ENCODE assay signal across 24 cellular contexts in genomic region chr20:43536817-43537440, GRCh38. TPM values are rescaled to one million over a fixed set of nuclear protein-coding genes. Genes with fewer than 3 reads are reported as not detected.
DNase-seq lines count a peak whose midpoint lies in the region; ATAC-seq and TF ChIP-seq lines count a peak whose summit lies in the region.
"Had no signal": no experiment of that assay in that cellular context is flagged by ENCODE, and none has a peak within 500 bp of the region (broad histone marks: within the 10 kb centered on the region; RNA-seq: fewer than 3 reads in every experiment).

No MANE protein-coding gene starts in this region.

- H3K9me3 Mint-ChIP-seq in stimulated activated effector memory CD8-positive, alpha-beta T cell treated with anti-CD3 and anti-CD28 coated beads, Interleukin-12 subunit alpha, Interleukin-12 subunit beta, amount 100 ng/mL, for 72 hours, result no peaks in the 10 kb centered on the region
- H3K9me3 Mint-ChIP-seq: activated naive CD4-positive, alpha-beta T cell treated with anti-CD3 and anti-CD28 coated beads, Interleukin-2, amount 50 U/mL, for 72 hours; activated T-helper 2 cell treated with anti-CD3 and anti-CD28 coated beads, Interferon-gamma antibody, Interleukin-2, Interleukin-4, amounts not matched to agents 10 μg/mL and 5 μg/mL and 100 μg/mL, durations not matched to agents 14 hours and 24 hours and 36 hours; natural killer cell treated with Interleukin-12 subunit alpha and Interleukin-12 subunit beta and Interleukin-15 and Interleukin-18, amount 100 ng/mL, for 72 hours; stimulated activated naive CD8-positive, alpha-beta T cell treated with anti-CD3 and anti-CD28 coated beads, Interleukin-15, amount 100 ng/mL, for 72 hours had no signal

- TF ChIP-seq POLR2A in adrenal gland (IDR thresholded peaks at IDR 0.05), result no peak

- CTCF ChIA-PET in HEK293 (lab: Yijun Ruan, JAX), result interaction anchor here (0.6 to 3.4 kb wide), 10 partner anchors 9 to 303 kb away, joined by 3 to 13 read pairs (median 6); no protein-coding TSS in a partner anchor

- H3K27ac Mint-ChIP-seq in stimulated activated effector memory CD8-positive, alpha-beta T cell treated with anti-CD3 and anti-CD28 coated beads, Interleukin-12 subunit alpha, Interleukin-12 subunit beta, amount 100 ng/mL, for 72 hours, result peak overlapping the region; percentile 37
- H3K27ac Mint-ChIP-seq: activated naive CD4-positive, alpha-beta T cell treated with anti-CD3 and anti-CD28 coated beads, Interleukin-2, amount 50 U/mL, for 72 hours; activated T-helper 2 cell treated with anti-CD3 and anti-CD28 coated beads, Interferon-gamma antibody, Interleukin-2, Interleukin-4, amounts not matched to agents 10 μg/mL and 5 μg/mL and 100 μg/mL, durations not matched to agents 14 hours and 24 hours and 36 hours; natural killer cell treated with Interleukin-12 subunit alpha and Interleukin-12 subunit beta and Interleukin-15 and Interleukin-18, amount 100 ng/mL, for 72 hours; stimulated activated naive CD8-positive, alpha-beta T cell treated with anti-CD3 and anti-CD28 coated beads, Interleukin-15, amount 100 ng/mL, for 72 hours had no signal

- H3K27me3 ChIP-seq in adrenal gland, result no peaks in the 10 kb centered on the region
- no peaks in the 10 kb centered on the region for H3K27me3 ChIP-seq in foreskin keratinocyte
- H3K27me3 ChIP-seq: ascending aorta, hepatocyte, tibial nerve had no signal

- H3K4me1 ChIP-seq in HEK293 (ENCODE audit: control insufficient read depth, insufficient read depth, low read length) (no peaks in the 10 kb centered on the region), adrenal gland (replicated peaks in 1 of 2) (peaks cover 0 to 4% of the 10 kb centered on the region in 2 donors), foreskin keratinocyte (no peaks in the 10 kb centered on the region)
- H3K4me1 ChIP-seq: ascending aorta, parathyroid adenoma, tibial nerve had no signal

- intact Hi-C loops in adrenal gland (cut with DNase I), result loop anchor here (5.0 to 10.0 kb wide), 3 partner anchors 155 to 550 kb away; no protein-coding TSS in a partner anchor
- intact Hi-C loops in posterior vena cava (cut with DNase I), result loop anchor here (10.0 kb wide), 2 partner anchors 538 to 548 kb away; no protein-coding TSS in a partner anchor

- POLR2A ChIA-PET in HEK293 (lab: Yijun Ruan, JAX), result interaction anchor here (0.6 kb wide), 1 partner anchor 54 kb away, joined by 3 read pairs; the partner anchor contains the start of gene IFT52

- H3K9me3 ChIP-seq in HEK293 (ENCODE audit: control insufficient read depth, insufficient read depth, low read depth, low read length), result no peaks in the 10 kb centered on the region
- no peaks in the 10 kb centered on the region for H3K9me3 ChIP-seq in adrenal gland (replicated peaks in 1 of 3)
- H3K9me3 ChIP-seq: ascending aorta, tibial nerve had no signal

- H3K36me3 ChIP-seq in HEK293 (ENCODE audit: control insufficient read depth in 2 of 2, insufficient read depth in 1 of 2, low read length in 2 of 2) (peaks cover 0 to 90% of the 10 kb centered on the region in 2 experiments; a peak in 1 of 3 replicates), adrenal gland (replicated peaks in 1 of 2) (no peaks in the 10 kb centered on the region)

- DNase-seq in adrenal gland, result peak in 6 of 7 donors; percentile 23 to 72 (median 48)
- peak; percentile 50 to 68 for DNase-seq in foreskin keratinocyte
- no peak for DNase-seq in stimulated activated effector memory CD8-positive, alpha-beta T cell treated with anti-CD3 and anti-CD28 coated beads, Interleukin-12 subunit alpha, Interleukin-12 subunit beta, amount 100 ng/mL, for 72 hours (ENCODE audit: low spot score in 2 of 2)
- no peak for DNase-seq in posterior vena cava (ENCODE audit: low spot score)
- DNase-seq: foreskin melanocyte; left ventricle myocardium superior; NCI-H1105; NCI-H1930; NCI-H345; NCI-H774; stimulated activated naive CD8-positive, alpha-beta T cell treated with anti-CD3 and anti-CD28 coated beads, Interleukin-15, amount 100 ng/mL, for 72 hours; WERI-Rb-1 had no signal

- WGBS in adrenal gland, 4 donors, result 50 to 62% (median 57%) methylated on average over 1 to 2 of the region's 2 CpGs

- no peak for ATAC-seq in foreskin keratinocyte
- ATAC-seq in stimulated activated effector memory CD8-positive, alpha-beta T cell treated with anti-CD3 and anti-CD28 coated beads, Interleukin-12 subunit alpha, Interleukin-12 subunit beta, amount 100 ng/mL, for 72 hours, result no peak
- ATAC-seq in GM19463 (IDR thresholded peaks at IDR 0.05; ENCODE audit: unreplicated experiment), result no peak
- ATAC-seq in GM18502 (IDR thresholded peaks at IDR 0.05; ENCODE audit: poor library complexity, unreplicated experiment), result no peak
- ATAC-seq: activated naive CD4-positive, alpha-beta T cell treated with anti-CD3 and anti-CD28 coated beads, Interleukin-2, amount 50 U/mL, for 72 hours; left ventricle myocardium superior; natural killer cell treated with Interleukin-12 subunit alpha and Interleukin-12 subunit beta and Interleukin-15 and Interleukin-18, amount 100 ng/mL, for 72 hours; sciatic nerve; stimulated activated naive CD8-positive, alpha-beta T cell treated with anti-CD3 and anti-CD28 coated beads, Interleukin-15, amount 100 ng/mL, for 72 hours had no signal

- H3K4me3 ChIP-seq in HEK293 (ENCODE audit: low read depth, low read length), result no peak overlapping the region
- H3K4me3 ChIP-seq in adrenal gland, result no peak overlapping the region
- H3K4me3 ChIP-seq: ascending aorta, hepatocyte, tibial nerve had no signal

- peaks cover 6% of the 10 kb centered on the region for H3K36me3 Mint-ChIP-seq in stimulated activated effector memory CD8-positive, alpha-beta T cell treated with anti-CD3 and anti-CD28 coated beads, Interleukin-12 subunit alpha, Interleukin-12 subunit beta, amount 100 ng/mL, for 72 hours
- H3K36me3 Mint-ChIP-seq: activated naive CD4-positive, alpha-beta T cell treated with anti-CD3 and anti-CD28 coated beads, Interleukin-2, amount 50 U/mL, for 72 hours; natural killer cell treated with Interleukin-12 subunit alpha and Interleukin-12 subunit beta and Interleukin-15 and Interleukin-18, amount 100 ng/mL, for 72 hours had no signal

- no peak overlapping the region for H3K4me3 Mint-ChIP-seq in stimulated activated effector memory CD8-positive, alpha-beta T cell treated with anti-CD3 and anti-CD28 coated beads, Interleukin-12 subunit alpha, Interleukin-12 subunit beta, amount 100 ng/mL, for 72 hours
- H3K4me3 Mint-ChIP-seq: natural killer cell treated with Interleukin-12 subunit alpha and Interleukin-12 subunit beta and Interleukin-15 and Interleukin-18, amount 100 ng/mL, for 72 hours; stimulated activated naive CD8-positive, alpha-beta T cell treated with anti-CD3 and anti-CD28 coated beads, Interleukin-15, amount 100 ng/mL, for 72 hours had no signal

- no peak overlapping the region for H3K27ac ChIP-seq in HEK293 (ENCODE audit: extremely low read depth, low read depth, low read length)
- peak overlapping the region in 2 of 5 donors; percentile 4 to 10 for H3K27ac ChIP-seq in adrenal gland
- no peak overlapping the region for H3K27ac ChIP-seq in foreskin keratinocyte
- H3K27ac ChIP-seq: ascending aorta, epithelial cell of prostate, hepatocyte, parathyroid adenoma, tibial nerve, WERI-Rb-1 had no signal

- H3K4me1 Mint-ChIP-seq in stimulated activated effector memory CD8-positive, alpha-beta T cell treated with anti-CD3 and anti-CD28 coated beads, Interleukin-12 subunit alpha, Interleukin-12 subunit beta, amount 100 ng/mL, for 72 hours, result peaks cover 7% of the 10 kb centered on the region
- H3K4me1 Mint-ChIP-seq: stimulated activated naive CD8-positive, alpha-beta T cell treated with anti-CD3 and anti-CD28 coated beads, Interleukin-15, amount 100 ng/mL, for 72 hours had no signal

- TF ChIP-seq CTCF in HEK293 (tag by site-specific recombination; IDR thresholded peaks at IDR 0.05) (no peak), adrenal gland (IDR thresholded peaks at IDR 0.05) (no peak), foreskin keratinocyte (conservative IDR thresholded peaks at IDR 0.05) (no peak)

TF ChIP-seq in HEK293, 187 proteins besides CTCF, POLR2A, EP300 and RAD21:
- TF ChIP-seq ZNF311 (tag by site-specific recombination; IDR thresholded peaks at IDR 0.05; ENCODE audit: borderline replicate concordance) (no peak), ZNF16 (tag by site-specific recombination; IDR thresholded peaks at IDR 0.05; ENCODE audit: low read depth) (no peak), ZBTB21 (tag by site-specific recombination; IDR thresholded peaks at IDR 0.05) (no peak), ZNF664 (tag by site-specific recombination; IDR thresholded peaks at IDR 0.05) (peak; percentile 84)

RNA-seq across cellular contexts. Expression of gene SGK2, which starts 21.9 kb away (rescaled TPM):
- total RNA-seq in adrenal gland, result 1 to 10 TPM in 3 of 8 donors, under 1 TPM in 3, not detected in 2; 0.41 to 1.8 (median 1.1) TPM
- polyA plus RNA-seq in adrenal gland, result 1 to 10 TPM in 2 of 3 donors, under 1 TPM in 1; 0.38 to 4.9 (median 3.1) TPM
- 0.04 and 0.20 TPM in 2 replicates for total RNA-seq in foreskin keratinocyte
- polyA plus RNA-seq in foreskin keratinocyte, result 0.03 TPM in 1 of 2 replicates, not detected in the other
- total RNA-seq in posterior vena cava, result 1 to 10 TPM in 1 of 2 donors, under 1 TPM in 1; 0.76 to 1.3 TPM

RNA-seq across cellular contexts. Expression of gene L3MBTL1, which starts 29.4 kb away (rescaled TPM):
- total RNA-seq in adrenal gland (10 to 100 TPM in 6 of 8 donors, 1 to 10 TPM in 2; 5.2 to 21.9 (median 16.9) TPM), foreskin keratinocyte (4.2 and 4.8 TPM in 2 replicates), posterior vena cava (1 to 10 TPM; 6.7 to 7.1 TPM)
- polyA plus RNA-seq in adrenal gland (10 to 100 TPM in 2 of 3 donors, 1 to 10 TPM in 1; 3.3 to 24.4 (median 10.9) TPM), foreskin keratinocyte (1.5 and 2.4 TPM in 2 replicates)

RNA-seq across cellular contexts. Expression of gene IFT52, which starts 53.8 kb away (rescaled TPM):
- total RNA-seq in adrenal gland, result 10 to 100 TPM; 12.5 to 41.4 (median 22.8) TPM
- 10 to 100 TPM; 17.7 to 29.8 (median 17.8) TPM for polyA plus RNA-seq in adrenal gland
- 22.9 and 24.4 TPM in 2 replicates for total RNA-seq in foreskin keratinocyte
- 17.2 and 20.5 TPM in 2 replicates for polyA plus RNA-seq in foreskin keratinocyte
- 10 to 100 TPM; 26.7 to 30.1 TPM for total RNA-seq in posterior vena cava

Comparison
In these comparisons a context has a peak if more than half of its experiments do, and no peak if none do; other contexts are left out.
1. DNase-seq: peak in adrenal gland (6 of 7) and foreskin keratinocyte (2 of 2); none in stimulated activated effector memory CD8-positive, alpha-beta T cell treated with anti-CD3 and anti-CD28 coated beads, Interleukin-12 subunit alpha, Interleukin-12 subunit beta, amount 100 ng/mL, for 72 hours (0 of 2) and posterior vena cava (single experiment).